Comparison of ENCODE assay signal across 29 cellular contexts in genomic region chr1:182297312-182297711, GRCh38.
"Had no signal": no experiment of that assay in that cellular context is flagged by ENCODE, and none has a peak within 500 bp of the region (broad histone marks: within the 10 kb centered on the region; RNA-seq: fewer than 3 reads in every experiment).

No MANE protein-coding gene starts in this region.

- DNase-seq: activated CD4-positive, alpha-beta T cell treated with anti-CD3 and anti-CD28 coated beads, Interleukin-2, amount 10 ng/mL, durations not matched to agents 24 days and 14 days; activated CD4-positive, alpha-beta T cell treated with anti-CD3 and anti-CD28 coated beads, Interleukin-2, amount 50 U/mL, for 4 hours; activated CD8-positive, alpha-beta T cell treated with anti-CD3 and anti-CD28 coated beads for 36 hours; activated gamma-delta T cell; activated naive CD4-positive, alpha-beta T cell treated with Interleukin-2 at 50 U/mL for 16 hours; activated naive CD8-positive, alpha-beta T cell treated with anti-CD3 and anti-CD28 coated beads, Interleukin-2, amount 10 ng/mL, durations not matched to agents 7 days and 5 days; activated T-cell treated with anti-CD3 and anti-CD28 coated beads, Interleukin-2, amount 50 U/mL, for 24 hours; amygdala; caudate nucleus; Karpas-422; MM.1S; MV-4-11; NCI-H1092; NCI-H1417; NCI-H146; NCI-H187; NCI-H2029 treated with DMSO at 0.1 percent for 48 hours; NCI-H2107; NCI-H2171; NCI-H510A; NCI-H526; NCI-H748 treated with DMSO at 0.1 percent for 48 hours; NK-92 treated with Interleukin-12 subunit alpha and Interleukin-12 subunit beta, amount 100 ng/mL, for 24 hours; PC-3; Peyer's patch; RPMI8226; SHP77 treated with DMSO at 0.1 percent for 48 hours; SK-N-SH had no signal

- H3K4me1 ChIP-seq: SJSA1 had no signal

- H3K4me3 ChIP-seq: Peyer's patch, SJSA1 had no signal

- ATAC-seq: activated CD8-positive, alpha-beta T cell treated with anti-CD3 and anti-CD28 coated beads for 36 hours; PC-3 had no signal

- H3K36me3 ChIP-seq: Peyer's patch, SJSA1 had no signal

- H3K27me3 ChIP-seq: Peyer's patch, SJSA1 had no signal

- H3K9me3 ChIP-seq: Peyer's patch, SJSA1, SK-N-SH had no signal

- H3K27ac ChIP-seq: Peyer's patch, SJSA1 had no signal
